22 cellular contexts compared by ENCODE assay signal in the genomic region with DNA sequence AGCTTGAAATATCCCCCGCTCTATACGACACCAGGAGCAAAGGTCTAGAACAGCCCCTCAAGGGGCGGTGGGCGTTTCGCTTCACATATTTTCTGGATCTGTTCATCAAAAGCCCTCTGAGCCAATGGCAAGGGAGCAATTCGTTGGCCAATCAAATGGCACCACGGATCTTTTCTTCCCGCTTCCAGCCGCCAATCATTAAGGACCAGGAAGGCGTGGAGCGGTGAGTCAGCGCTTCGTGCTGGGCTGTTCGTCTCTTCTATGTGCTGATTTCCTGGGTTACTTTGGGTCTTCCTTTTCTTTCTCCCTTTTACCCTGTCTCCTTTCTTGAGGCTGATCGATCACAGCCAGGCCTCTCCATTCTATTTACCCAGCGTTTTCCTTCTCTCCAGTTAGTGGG. TPM values are rescaled to one million over a fixed set of nuclear protein-coding genes. Genes with fewer than 3 reads are reported as not detected.
DNase-seq lines count a peak whose midpoint lies in the region; ATAC-seq, FAIRE-seq and TF ChIP-seq lines count a peak whose summit lies in the region.
"Had no signal": no experiment of that assay in that cellular context is flagged by ENCODE, and none has a peak within 500 bp of the region (broad histone marks: within the 10 kb centered on the region; RNA-seq: fewer than 3 reads in every experiment).

A gene with protein sequence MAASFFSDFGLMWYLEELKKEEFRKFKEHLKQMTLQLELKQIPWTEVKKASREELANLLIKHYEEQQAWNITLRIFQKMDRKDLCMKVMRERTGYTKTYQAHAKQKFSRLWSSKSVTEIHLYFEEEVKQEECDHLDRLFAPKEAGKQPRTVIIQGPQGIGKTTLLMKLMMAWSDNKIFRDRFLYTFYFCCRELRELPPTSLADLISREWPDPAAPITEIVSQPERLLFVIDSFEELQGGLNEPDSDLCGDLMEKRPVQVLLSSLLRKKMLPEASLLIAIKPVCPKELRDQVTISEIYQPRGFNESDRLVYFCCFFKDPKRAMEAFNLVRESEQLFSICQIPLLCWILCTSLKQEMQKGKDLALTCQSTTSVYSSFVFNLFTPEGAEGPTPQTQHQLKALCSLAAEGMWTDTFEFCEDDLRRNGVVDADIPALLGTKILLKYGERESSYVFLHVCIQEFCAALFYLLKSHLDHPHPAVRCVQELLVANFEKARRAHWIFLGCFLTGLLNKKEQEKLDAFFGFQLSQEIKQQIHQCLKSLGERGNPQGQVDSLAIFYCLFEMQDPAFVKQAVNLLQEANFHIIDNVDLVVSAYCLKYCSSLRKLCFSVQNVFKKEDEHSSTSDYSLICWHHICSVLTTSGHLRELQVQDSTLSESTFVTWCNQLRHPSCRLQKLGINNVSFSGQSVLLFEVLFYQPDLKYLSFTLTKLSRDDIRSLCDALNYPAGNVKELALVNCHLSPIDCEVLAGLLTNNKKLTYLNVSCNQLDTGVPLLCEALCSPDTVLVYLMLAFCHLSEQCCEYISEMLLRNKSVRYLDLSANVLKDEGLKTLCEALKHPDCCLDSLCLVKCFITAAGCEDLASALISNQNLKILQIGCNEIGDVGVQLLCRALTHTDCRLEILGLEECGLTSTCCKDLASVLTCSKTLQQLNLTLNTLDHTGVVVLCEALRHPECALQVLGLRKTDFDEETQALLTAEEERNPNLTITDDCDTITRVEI (plus strand): TSS at position 201 of the 400 bp plus-strand sequence. CDS start 15,541 bp downstream, outside the sequence.

- no peaks in the 10 kb centered on the region for H3K9me1 ChIP-seq in K562 (ENCODE audit: control insufficient read depth, insufficient read depth, low read length)

- no peak for TF ChIP-seq EP300 in K562 (IDR thresholded peaks at IDR 0.05; ENCODE audit: low read length)

- no peaks in the 10 kb centered on the region for H3K36me3 ChIP-seq in K562 (ENCODE audit: control insufficient read depth, insufficient read depth, low read length)
- H3K36me3 ChIP-seq: BLaER1 had no signal

- no peak within 1 kb of the TSS for H3K4me2 ChIP-seq in K562 (ENCODE audit: insufficient read depth, low read length)
- H3K4me2 ChIP-seq: BLaER1, PC-9, SK-N-SH had no signal

- H3K79me2 ChIP-seq in K562 (ENCODE audit: control insufficient read depth, insufficient read depth, low read length) = no peaks in the 10 kb centered on the region

- TF ChIP-seq RAD21 in K562 (CRISPR knock-in tag; conservative IDR thresholded peaks at IDR 0.05 in 1 of 2, IDR thresholded peaks at IDR 0.05 in 1 of 2) = no peak

- H4K20me1 ChIP-seq in K562 (replicated peaks; ENCODE audit: control insufficient read depth, insufficient read depth, low read length) = no peaks in the 10 kb centered on the region
- H4K20me1 ChIP-seq: BLaER1 had no signal

- H3K27me3 ChIP-seq in K562 (ENCODE audit: control insufficient read depth in 2 of 2, insufficient read depth in 2 of 2, low read length in 2 of 2) = peaks cover 0 to 9% of the 10 kb centered on the region in 2 experiments; a peak in 2 of 5 replicates
- H3K27me3 ChIP-seq: BLaER1 had no signal

- peak; percentile 6 for FAIRE-seq in K562 (lab: Jason Lieb, UNC)
- FAIRE-seq: HTR-8/SVneo had no signal

- intact Hi-C loops in K562 (cut with micrococcal nuclease) = no loop called here

- ATAC-seq in K562 = peak; percentile 76

- H3K27ac ChIP-seq in K562 (ENCODE audit: extremely low read depth, low read depth, low read length) = no peak within 1 kb of the TSS
- H3K27ac ChIP-seq: BLaER1, PC-9 had no signal

- H3K9me3 ChIP-seq in K562 (replicated peaks; ENCODE audit: control insufficient read depth, insufficient read depth, low read depth, low read length) = no peaks in the 10 kb centered on the region
- H3K9me3 ChIP-seq: Caco-2, SK-N-SH had no signal

- DNase-seq in DMS153 (lab: John Stamatoyannopoulos, UW) (peak; percentile 62), H4 (ENCODE audit: low spot score) (peak; percentile 63), NCI-H2227 (lab: John Stamatoyannopoulos, UW; ENCODE audit: unreplicated experiment) (peak; percentile 85), K562 (ENCODE audit: extremely low read depth in 1 of 4, low spot score in 3 of 4) (peak in 3 of 4 experiments; percentile 14 to 48 (median 31)), SIG-M5 (lab: John Stamatoyannopoulos, UW) (no peak), amygdala (lab: John Stamatoyannopoulos, UW) (no peak), foreskin melanocyte (no peak)
- no peak for DNase-seq in stimulated activated CD4-positive, alpha-beta T cell treated with anti-CD3 and anti-CD28 coated beads, Interleukin-15, amount 100 ng/mL, for 24 hours
- DNase-seq: Caco-2; CD4-positive, alpha-beta memory T cell; EL; H9; NCI-H345; NCI-H524 treated with DMSO at 0.1 percent for 48 hours; RPMI8226; SHP77 treated with DMSO at 0.1 percent for 48 hours; SK-N-SH had no signal

- BruUV-seq in K562 (replicated peaks; lab: Mats Ljungman, UMichigan) = no TSS peak

- TF ChIP-seq POLR2A in K562 (conservative IDR thresholded peaks at IDR 0.05) = no peak

- H2AFZ ChIP-seq in K562 (ENCODE audit: low read depth, low read length) = no peak within 1 kb of the TSS; the same call in 1 of the 2 replicates
- H2AFZ ChIP-seq: PC-9 had no signal

- in situ Hi-C loops in K562 (cut with MboI) = no loop called here

- no peak for TF ChIP-seq CTCF in K562 (IDR thresholded peaks at IDR 0.05 in 2 of 3, conservative IDR thresholded peaks at IDR 0.05 in 1 of 3; ENCODE audit: insufficient read depth in 2 of 3, low read depth in 1 of 3, low read length in 3 of 3)

- H3K4me1 ChIP-seq in K562 (replicated peaks in 1 of 2; ENCODE audit: control insufficient read depth in 2 of 2, insufficient read depth in 2 of 2, low read length in 2 of 2) = no peaks in the 10 kb centered on the region
- H3K4me1 ChIP-seq: BLaER1, Caco-2 had no signal

- H3K9ac ChIP-seq in K562 (ENCODE audit: insufficient read depth in 1 of 2, low read depth in 2 of 2, low read length in 2 of 2) = no peak within 1 kb of the TSS
- H3K9ac ChIP-seq: BLaER1, SK-N-SH had no signal

- POLR2A ChIA-PET in K562 (lab: Yijun Ruan, JAX) = no interaction called here

- WGBS in K562 (ENCODE audit: insufficient coverage, low coverage, missing lambda C conversion rate) = 11% methylated on average over 16 of the region's 16 CpGs

- CTCF ChIA-PET in K562 (lab: Yijun Ruan, JAX; ENCODE audit: low intra/inter-chr PET ratio) = no interaction called here

- no peak within 1 kb of the TSS for H3K4me3 ChIP-seq in K562
- H3K4me3 ChIP-seq: BLaER1, PC-9 had no signal

TF ChIP-seq in K562, 482 proteins besides CTCF, POLR2A, EP300 and RAD21 (continues in another document):
- peak; percentile 49 for TF ChIP-seq MAFF (IDR thresholded peaks at IDR 0.05; ENCODE audit: low read length)
- TF ChIP-seq NCOA4 (IDR thresholded peaks at IDR 0.05; ENCODE audit: partially characterized antibody) = no peak
- TF ChIP-seq POLR2B (IDR thresholded peaks at IDR 0.05; ENCODE audit: low read depth, partially characterized antibody) = no peak
- peak; percentile 29; the same call in 1 of the 2 replicates for TF ChIP-seq ELF1 (tag; IDR thresholded peaks at IDR 0.05)
- TF ChIP-seq, protein P1, sequence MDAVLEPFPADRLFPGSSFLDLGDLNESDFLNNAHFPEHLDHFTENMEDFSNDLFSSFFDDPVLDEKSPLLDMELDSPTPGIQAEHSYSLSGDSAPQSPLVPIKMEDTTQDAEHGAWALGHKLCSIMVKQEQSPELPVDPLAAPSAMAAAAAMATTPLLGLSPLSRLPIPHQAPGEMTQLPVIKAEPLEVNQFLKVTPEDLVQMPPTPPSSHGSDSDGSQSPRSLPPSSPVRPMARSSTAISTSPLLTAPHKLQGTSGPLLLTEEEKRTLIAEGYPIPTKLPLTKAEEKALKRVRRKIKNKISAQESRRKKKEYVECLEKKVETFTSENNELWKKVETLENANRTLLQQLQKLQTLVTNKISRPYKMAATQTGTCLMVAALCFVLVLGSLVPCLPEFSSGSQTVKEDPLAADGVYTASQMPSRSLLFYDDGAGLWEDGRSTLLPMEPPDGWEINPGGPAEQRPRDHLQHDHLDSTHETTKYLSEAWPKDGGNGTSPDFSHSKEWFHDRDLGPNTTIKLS (IDR thresholded peaks at IDR 0.05; ENCODE audit: borderline replicate concordance, low read depth) = no peak
- TF ChIP-seq FOS (IDR thresholded peaks at IDR 0.05; ENCODE audit: extremely low read depth, insufficient read length) = no peak
- no peak for TF ChIP-seq ZNF274 (IDR thresholded peaks at IDR 0.05; ENCODE audit: borderline replicate concordance, low read depth, low read length)
- no peak for TF ChIP-seq GABPA (tag; conservative IDR thresholded peaks at IDR 0.05; ENCODE audit: low read depth)
- no peak for TF ChIP-seq NBN (IDR thresholded peaks at IDR 0.05; ENCODE audit: low read depth)
- TF ChIP-seq CXXC5 (CRISPR knock-in tag; IDR thresholded peaks at IDR 0.05) = 0 out of 2 replicates have a peak, but pooled peaks have one; percentile 12
- no peak for TF ChIP-seq ZNF184 (CRISPR knock-in tag; IDR thresholded peaks at IDR 0.05)
- TF ChIP-seq SRF (CRISPR knock-in tag; IDR thresholded peaks at IDR 0.05) = no peak

RNA-seq across cellular contexts. Expression of the gene that starts here (rescaled TPM):
- total RNA-seq in H4 (2014; rRNA removed; shearing (Covaris generic)) = 4.7 and 7.9 TPM in 2 replicates
- 0.35 TPM in 1 of 2 replicates, not detected in the other for total RNA-seq in K562 (2011; cell fraction: chromatin; rRNA removed; ENCODE audit: low replicate concordance)
- total RNA-seq in K562 (2011; cell fraction: nucleolus; rRNA removed) = not detected in 2 replicates
- total RNA-seq in K562 (2011; cell fraction: nucleoplasm; rRNA removed) = not detected in 2 replicates
- total RNA-seq in K562 (2014; rRNA removed) (not detected in 2 replicates), K562 (2014; rRNA removed; fragmentation: Illumina TruSeq; extraction: Trizol) (0.04 TPM in 1 of 2 replicates, not detected in the other), K562 (2015; rRNA removed; fragmentation: Illumina TruSeq; extraction: Trizol) (0.14 and 0.30 TPM in 2 replicates), K562 (2021) (not detected in 2 replicates)
- polyA plus RNA-seq in K562 (2011; rRNA removed) (0.06 TPM in 1 of 2 replicates, not detected in the other), K562 (2014; fragmentation: Illumina TruSeq; extraction: Trizol) (0.04 TPM in 1 of 2 replicates, not detected in the other), K562 (2014; fragmentation: Nextera tagmentation; extraction: Ambion mirVana) (under 1 TPM in 1 of 2 experiments, not detected in 1; 0.07 TPM), K562 (2014; rRNA removed) (0.03 and 0.05 TPM in 2 replicates)
- 0.03 TPM in 1 of 2 replicates, not detected in the other for polyA plus RNA-seq in K562 (2011; cell fraction: cytosol; rRNA removed)
- not detected in 2 replicates for polyA plus RNA-seq in K562 (2011; cell fraction: nucleus; rRNA removed)
- 0.20 and 1.7 TPM in 2 replicates for polyA plus RNA-seq in K562 (2012)
- polyA minus RNA-seq in K562 (2011; rRNA and poly(A)+ RNA removed) = 0.45 TPM in 1 of 2 replicates, not detected in the other
- not detected in 2 replicates for polyA minus RNA-seq in K562 (2011; cell fraction: cytosol; rRNA and poly(A)+ RNA removed)
- polyA minus RNA-seq in K562 (2011; cell fraction: nucleus; rRNA and poly(A)+ RNA removed) = not detected in 2 replicates
- total RNA-seq: Caco-2; CD4-positive, alpha-beta memory T cell; H9; M059J; T-helper 2 cell treated with Interferon-gamma antibody and Interleukin-4, amounts not matched to agents 100 ng/mL and 5 ng/mL, for 36 hours had no signal
- polyA plus RNA-seq: CD4-positive, alpha-beta memory T cell had no signal

Comparison
In these comparisons a context has a peak if more than half of its experiments do, and no peak if none do; other contexts are left out.
1. DNase-seq: peak in DMS153 (single experiment), H4 (single experiment), NCI-H2227 (single experiment) and K562 (3 of 4); none in SIG-M5 (single experiment), amygdala (0 of 56), foreskin melanocyte (single experiment) and stimulated activated CD4-positive, alpha-beta T cell treated with anti-CD3 and anti-CD28 coated beads, Interleukin-15, amount 100 ng/mL, for 24 hours (single experiment).